14 cellular contexts compared by ENCODE assay signal in the genomic region with DNA sequence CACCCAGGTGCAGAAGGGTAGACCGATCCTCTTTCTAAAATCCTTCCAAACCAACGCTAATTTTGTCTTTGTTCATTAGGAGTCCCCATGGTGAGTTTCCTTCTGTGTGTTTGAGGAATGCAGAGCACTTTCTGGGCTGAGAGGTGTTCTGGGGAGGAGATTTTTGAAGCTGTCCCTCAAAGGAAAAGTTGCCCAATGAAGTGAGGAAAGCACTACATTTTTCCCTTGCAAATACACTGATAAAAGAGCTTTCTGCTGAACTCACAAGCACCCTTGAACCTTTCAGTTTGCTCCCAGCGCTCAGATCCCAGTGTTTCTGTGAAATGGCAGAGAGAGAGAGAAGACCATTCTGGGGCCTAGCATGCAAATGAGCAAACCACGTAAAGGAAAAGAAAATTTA.
A peak's percentile ranks its signal among the peaks of the same experiment; 100 is the strongest.
DNase-seq lines count a peak whose midpoint lies in the region; ATAC-seq and TF ChIP-seq lines count a peak whose summit lies in the region.
"Had no signal": no experiment of that assay in that cellular context is flagged by ENCODE, and none has a peak within 500 bp of the region (broad histone marks: within the 10 kb centered on the region; RNA-seq: fewer than 3 reads in every experiment).

No MANE protein-coding gene starts in this region.

- H2AFZ ChIP-seq in trophoblast cell (ENCODE audit: insufficient read depth, low read length, poor library complexity): no peak overlapping the region

- H3K4me2 ChIP-seq in trophoblast cell (ENCODE audit: low read length): peak overlapping the region; percentile 41

- H3K4me1 ChIP-seq in iPS DF 6.9 (ENCODE audit: control insufficient read depth, insufficient read depth, low read length) (peaks cover 3% of the 10 kb centered on the region; the same call in 1 of the 2 replicates), trophoblast cell (ENCODE audit: control insufficient read depth in 1 of 2, insufficient read depth in 2 of 2, low read length in 2 of 2) (peaks cover 1 to 2% of the 10 kb centered on the region in 2 experiments)

- no peak overlapping the region for H2BK5ac ChIP-seq in trophoblast cell (ENCODE audit: low read depth, low read length, poor library complexity)

- peak overlapping the region; percentile 29 for H4K8ac ChIP-seq in trophoblast cell (ENCODE audit: low read depth, low read length)

- no peak for TF ChIP-seq CTCF in WERI-Rb-1 (IDR thresholded peaks at IDR 0.05; ENCODE audit: low read depth, low read length)
- no peak for TF ChIP-seq CTCF in GM10248 (IDR thresholded peaks at IDR 0.05; ENCODE audit: control extremely low read depth, extremely low read depth, low read depth, missing control alignments)

- H3K27ac ChIP-seq in WERI-Rb-1: peak overlapping the region; percentile 8; the same call in 1 of the 2 replicates
- H3K27ac ChIP-seq in iPS DF 6.9 (ENCODE audit: low read length): peak overlapping the region; percentile 97
- H3K27ac ChIP-seq in trophoblast cell (ENCODE audit: low read depth, low read length): peak overlapping the region; percentile 15
- H3K27ac ChIP-seq: neutrophil, suprapubic skin had no signal

- no peak overlapping the region for H3K14ac ChIP-seq in trophoblast cell (ENCODE audit: low read length)

- DNase-seq in H7: peak; percentile 13
- no peak for DNase-seq in WERI-Rb-1
- DNase-seq in iPS DF 6.9 (ENCODE audit: low read depth, low spot score): no peak
- no peak for DNase-seq in trophoblast cell
- DNase-seq in activated CD4-positive, alpha-beta T cell treated with anti-CD3 and anti-CD28 coated beads, Interleukin-2, amount 50 U/mL, for 4 hours: no peak
- DNase-seq in activated naive CD4-positive, alpha-beta T cell treated with Interleukin-2 at 50 U/mL for 16 hours: no peak
- DNase-seq in GM10248 (ENCODE audit: extremely low spot score): no peak
- DNase-seq: activated CD4-positive, CD25-positive, alpha-beta regulatory T cell; NCI-H82; stimulated activated CD4-positive, alpha-beta T cell treated with anti-CD3 and anti-CD28 coated beads, Interleukin-4, amount 100 ng/mL, for 1 hour; T-helper 1 cell had no signal

- H3K9ac ChIP-seq in trophoblast cell (ENCODE audit: low read length): no peak overlapping the region

- CTCF ChIA-PET in GM10248 (lab: Yijun Ruan, JAX): interaction anchor here (1.0 kb wide), 1 partner anchor 19 kb away, joined by 3 read pairs; no protein-coding TSS in a partner anchor

- H3K79me1 ChIP-seq in trophoblast cell (ENCODE audit: low read length): no peaks in the 10 kb centered on the region

- no peaks in the 10 kb centered on the region for H3K9me3 ChIP-seq in WERI-Rb-1 (ENCODE audit: severe bottlenecking)
- H3K9me3 ChIP-seq in iPS DF 6.9 (ENCODE audit: control insufficient read depth, insufficient read depth, low read length): no peaks in the 10 kb centered on the region
- no peaks in the 10 kb centered on the region for H3K9me3 ChIP-seq in trophoblast cell (ENCODE audit: insufficient read depth, low read depth, low read length)
- H3K9me3 ChIP-seq: neutrophil, suprapubic skin had no signal

- no peak overlapping the region for H4K12ac ChIP-seq in trophoblast cell (ENCODE audit: low read depth, low read length)

- H3K23ac ChIP-seq in trophoblast cell (ENCODE audit: low read length): no peak overlapping the region

- no peak overlapping the region for H2BK12ac ChIP-seq in trophoblast cell (ENCODE audit: low read length)

- no peak overlapping the region for H2AK5ac ChIP-seq in trophoblast cell (ENCODE audit: low read length)

- WGBS in iPS DF 6.9 (ENCODE audit: insufficient coverage, insufficient read length): no CpG with 5 or more reads among the region's 4 CpGs
- WGBS in trophoblast cell (ENCODE audit: extremely low coverage, insufficient coverage, insufficient read length): no CpG with 5 or more reads among the region's 4 CpGs

- ATAC-seq in HG03097 (IDR thresholded peaks at IDR 0.05; ENCODE audit: low FRiP score, unreplicated experiment): no peak

- no peaks in the 10 kb centered on the region for H3K79me2 ChIP-seq in trophoblast cell (ENCODE audit: control insufficient read depth, insufficient read depth, low read length, poor library complexity)

- H3K4ac ChIP-seq in trophoblast cell (ENCODE audit: low read depth, low read length): no peak overlapping the region

- H3K36me3 ChIP-seq in H7 (replicated peaks; ENCODE audit: control insufficient read depth, insufficient read depth, low read length) (no peaks in the 10 kb centered on the region), WERI-Rb-1 (no peaks in the 10 kb centered on the region), iPS DF 6.9 (ENCODE audit: control insufficient read depth, insufficient read depth, low read length) (no peaks in the 10 kb centered on the region), trophoblast cell (ENCODE audit: control insufficient read depth in 1 of 2, insufficient read depth in 2 of 2, low read length in 2 of 2) (no peaks in the 10 kb centered on the region)
- H3K36me3 ChIP-seq: neutrophil, suprapubic skin had no signal

- no peak overlapping the region for H4K91ac ChIP-seq in trophoblast cell (ENCODE audit: low read depth, low read length)

- POLR2A ChIA-PET in GM10248 (lab: Yijun Ruan, JAX): no interaction called here

- H3K4me3 ChIP-seq in H7 (ENCODE audit: insufficient read depth, low read depth, low read length): no peak overlapping the region
- H3K4me3 ChIP-seq in WERI-Rb-1 (ENCODE audit: low read depth, low read length): no peak overlapping the region
- H3K4me3 ChIP-seq in iPS DF 6.9 (ENCODE audit: low read length): no peak overlapping the region
- H3K4me3 ChIP-seq in trophoblast cell (ENCODE audit: low read depth, low read length): no peak overlapping the region
- H3K4me3 ChIP-seq: suprapubic skin had no signal

- peaks cover 4% of the 10 kb centered on the region; the same call in 1 of the 2 replicates for H3K27me3 ChIP-seq in H7 (ENCODE audit: control insufficient read depth, insufficient read depth, low read length)
- no peaks in the 10 kb centered on the region for H3K27me3 ChIP-seq in WERI-Rb-1 (ENCODE audit: insufficient read depth, low read depth, severe bottlenecking)
- H3K27me3 ChIP-seq in iPS DF 6.9 (ENCODE audit: control insufficient read depth, insufficient read depth, low read length): no peaks in the 10 kb centered on the region
- no peaks in the 10 kb centered on the region for H3K27me3 ChIP-seq in trophoblast cell (ENCODE audit: insufficient read depth, low read length)
- H3K27me3 ChIP-seq: neutrophil, suprapubic skin had no signal

- no peak overlapping the region for H3K18ac ChIP-seq in trophoblast cell (ENCODE audit: low read length)

- H2BK120ac ChIP-seq in trophoblast cell (ENCODE audit: insufficient read depth, low read length, poor library complexity): peak overlapping the region; percentile 66

Comparison
In these comparisons a context has a peak if more than half of its experiments do, and no peak if none do; other contexts are left out.
1. H3K27ac ChIP-seq: peak in every context shown above with its lines; median percentile 97 in iPS DF 6.9; 15 in trophoblast cell; 8 in WERI-Rb-1.